8 cellular contexts compared by ENCODE assay signal in genomic region chr3:48504051-48504946, GRCh38. TPM values are rescaled to one million over a fixed set of nuclear protein-coding genes. Genes with fewer than 3 reads are reported as not detected.
DNase-seq lines count a peak whose midpoint lies in the region; ATAC-seq and TF ChIP-seq lines count a peak whose summit lies in the region.

TSS of gene SHISA5 (minus strand) at chr3:48504174. CDS start at chr3:48504094, 80 bp downstream.

- H3K36me3 ChIP-seq in IMR-90 (ENCODE audit: control insufficient read depth, insufficient read depth, low read length): peaks cover 10% of the 10 kb centered on the region
- H3K36me3 ChIP-seq in kidney epithelial cell (ENCODE audit: control insufficient read depth, insufficient read depth, low read length): peaks cover 1% of the 10 kb centered on the region

- dilution Hi-C loops in IMR-90 (cut with HindIII; ENCODE audit: low sequenced_read_pairs, unreplicated experiment): no loop called here

- H3K9ac ChIP-seq in IMR-90 (ENCODE audit: low read depth, low read length): peak within 1 kb of the TSS; percentile 83

- peak within 1 kb of the TSS; percentile 97 for H4K5ac ChIP-seq in IMR-90 (ENCODE audit: low read depth, low read length)

- H3K4me2 ChIP-seq in IMR-90 (ENCODE audit: low read depth, low read length): peak within 1 kb of the TSS; percentile 94

- H2AFZ ChIP-seq in IMR-90 (replicated peaks; ENCODE audit: low read length, poor library complexity): peak within 1 kb of the TSS; percentile 98

- peaks cover 14% of the 10 kb centered on the region for H3K4me1 ChIP-seq in IMR-90 (ENCODE audit: control insufficient read depth, insufficient read depth, low read length)

- H3K4ac ChIP-seq in IMR-90 (ENCODE audit: low read depth, low read length): peak within 1 kb of the TSS; percentile 97

- peak within 1 kb of the TSS; percentile 100 for H2AK9ac ChIP-seq in IMR-90 (replicated peaks; ENCODE audit: low read depth, low read length, poor library complexity)

- H3K27me3 ChIP-seq in IMR-90 (ENCODE audit: control insufficient read depth, insufficient read depth, low read length) (no peaks in the 10 kb centered on the region), kidney epithelial cell (ENCODE audit: control insufficient read depth, insufficient read depth, low read length) (no peaks in the 10 kb centered on the region)

- no peaks in the 10 kb centered on the region for H3K9me3 ChIP-seq in IMR-90 (ENCODE audit: control insufficient read depth, insufficient read depth, low read length)

- peak within 1 kb of the TSS; percentile 70 for H3K4me3 ChIP-seq in IMR-90 (ENCODE audit: insufficient read depth, low read depth, low read length)
- peak within 1 kb of the TSS; percentile 74 for H3K4me3 ChIP-seq in choroid plexus epithelial cell (ENCODE audit: low read depth, low read length)
- H3K4me3 ChIP-seq in kidney epithelial cell (ENCODE audit: low read depth, low read length): peak within 1 kb of the TSS; percentile 78

- H3K56ac ChIP-seq in IMR-90 (ENCODE audit: extremely low read depth, insufficient read depth, low read length): peak within 1 kb of the TSS; percentile 59; the same call in 1 of the 2 replicates

- peaks cover 25% of the 10 kb centered on the region for H3K9me1 ChIP-seq in IMR-90 (ENCODE audit: insufficient read depth, low read length)

- peaks cover 13 to 47% of the 10 kb centered on the region in 2 experiments; a peak in 3 of 4 replicates for H3K79me1 ChIP-seq in IMR-90 (ENCODE audit: low read depth in 1 of 2, low read length in 2 of 2)

- peak within 1 kb of the TSS; percentile 92 for H3K23ac ChIP-seq in IMR-90 (ENCODE audit: low read depth, low read length)

- intact Hi-C loops in IMR-90 (cut with micrococcal nuclease): no loop called here

- no TSS peak for BruUV-seq in IMR-90 (replicated peaks; lab: Mats Ljungman, UMichigan)

- no peak for TF ChIP-seq POLR2A in IMR-90 (IDR thresholded peaks at IDR 0.05; ENCODE audit: low read depth, low read length)

- 6% methylated on average over 3 of the region's 66 CpGs; no CpG with 5 or more reads in 1 of the 2 experiments for WGBS in IMR-90 (ENCODE audit: extremely low coverage in 2 of 2, insufficient read length in 1 of 2), 2 experiments

- peak within 1 kb of the TSS; percentile 85 for H2AK5ac ChIP-seq in IMR-90 (ENCODE audit: low read depth, low read length)

- peak within 1 kb of the TSS; percentile 86 to 100 for H4K8ac ChIP-seq in IMR-90 (ENCODE audit: low read depth in 2 of 2, low read length in 2 of 2)

- POLR2A ChIA-PET in IMR-90 (lab: Charles Lee; ENCODE audit: unreplicated experiment): no interaction called here

- peak within 1 kb of the TSS; percentile 79 for H2BK5ac ChIP-seq in IMR-90 (ENCODE audit: low read depth, low read length, poor library complexity, severe bottlenecking)

- H2BK120ac ChIP-seq in IMR-90 (ENCODE audit: low read depth, low read length): peak within 1 kb of the TSS; percentile 71

- H4K20me1 ChIP-seq in IMR-90 (ENCODE audit: insufficient read depth, low read length): no peaks in the 10 kb centered on the region; the same call in 1 of the 2 replicates

- no peak for TF ChIP-seq RAD21 in IMR-90 (IDR thresholded peaks at IDR 0.05; ENCODE audit: low read length)

- peak; percentile 32 for DNase-seq in G401 (ENCODE audit: low spot score)
- DNase-seq in IMR-90: peak; percentile 58
- DNase-seq in activated CD4-positive, CD25-positive, alpha-beta regulatory T cell treated with anti-CD3 and anti-CD28 coated beads, Interleukin-2, amount 50 U/mL, for 72 hours: peak; percentile 72
- peak; percentile 49 for DNase-seq in choroid plexus epithelial cell (ENCODE audit: low read depth)
- no peak for DNase-seq in kidney epithelial cell (ENCODE audit: low read depth)
- DNase-seq in stimulated activated CD4-positive, alpha-beta T cell treated with anti-CD3 and anti-CD28 coated beads, Interleukin-15, amount 100 ng/mL, for 1 hour (ENCODE audit: low read depth in 1 of 2, low spot score in 1 of 2): peak; percentile 32 to 44

- peak within 1 kb of the TSS; percentile 96 for H4K91ac ChIP-seq in IMR-90 (ENCODE audit: insufficient read depth, low read depth, low read length)

- H2BK15ac ChIP-seq in IMR-90 (ENCODE audit: low read depth, low read length): peak within 1 kb of the TSS; percentile 88; the same call in 2 of the 3 replicates

- peak within 1 kb of the TSS; percentile 78 for H3K27ac ChIP-seq in IMR-90 (ENCODE audit: insufficient read depth, low read length)

- H3K14ac ChIP-seq in IMR-90 (replicated peaks; ENCODE audit: low read depth, low read length): peak within 1 kb of the TSS; percentile 98

- CTCF ChIA-PET in IMR-90 (lab: Yijun Ruan, JAX): no interaction called here

- TF ChIP-seq CTCF in IMR-90 (conservative IDR thresholded peaks at IDR 0.05; ENCODE audit: low read depth, low read length) (no peak), choroid plexus epithelial cell (conservative IDR thresholded peaks at IDR 0.05; ENCODE audit: low read depth, low read length) (no peak), kidney epithelial cell (IDR thresholded peaks at IDR 0.05; ENCODE audit: insufficient read depth, low read length, poor library complexity, severe bottlenecking) (no peak)

- in situ Hi-C loops in G401 (cut with HindIII; ENCODE audit: low sequenced_read_pairs) (no loop called here), IMR-90 (cut with MboI; ENCODE audit: low sequenced_read_pairs) (no loop called here)

- H3K18ac ChIP-seq in IMR-90 (ENCODE audit: low read depth, low read length): peak within 1 kb of the TSS; percentile 81

- ATAC-seq in IMR-90 (ENCODE audit: low read depth): peak; percentile 87
- no peak for ATAC-seq in GM21717 (IDR thresholded peaks at IDR 0.05; ENCODE audit: unreplicated experiment)
- no peak for ATAC-seq in HG03135 (IDR thresholded peaks at IDR 0.05; ENCODE audit: unreplicated experiment)

- peak within 1 kb of the TSS; percentile 48; the same call in 1 of the 2 replicates for H2BK20ac ChIP-seq in IMR-90 (ENCODE audit: low read depth, low read length)

TF ChIP-seq in IMR-90, 13 proteins besides CTCF, POLR2A, EP300 and RAD21:
- TF ChIP-seq MAZ (IDR thresholded peaks at IDR 0.05; ENCODE audit: borderline replicate concordance, low read depth, low read length) (peak; percentile 49), USF2 (IDR thresholded peaks at IDR 0.05; ENCODE audit: low read depth, low read length) (no peak)

RNA-seq across cellular contexts. Expression of gene SHISA5, which starts in this region (rescaled TPM):
- 115 and 124 TPM in 2 replicates for total RNA-seq in G401 (2014; rRNA removed; shearing (Covaris generic))
- total RNA-seq in IMR-90 (2012; rRNA removed) (82.3 and 88.6 TPM in 2 replicates), kidney epithelial cell (231 and 248 TPM in 2 replicates)
- polyA plus RNA-seq in IMR-90 (2012; rRNA removed): 162 and 181 TPM in 2 replicates
- polyA plus RNA-seq in IMR-90 (2012; cell fraction: cytosol; rRNA removed): 139 and 294 TPM in 2 replicates
- polyA plus RNA-seq in IMR-90 (2012; cell fraction: nucleus; rRNA removed; ENCODE audit: low replicate concordance): 81.3 and 139 TPM in 2 replicates
